ENCODE assay signal across 1 cellular context in genomic region chr22:41928416-41929157, GRCh38.
TF ChIP-seq lines count a peak whose summit lies in the region.

No MANE protein-coding gene starts in this region.

TF ChIP-seq in SK-N-SH treated with all-trans-retinoic acid at 6 μM for 48 hours, 23 proteins besides CTCF, POLR2A, EP300 and RAD21:
- no peak for TF ChIP-seq ZFP30 (CRISPR knock-in tag; IDR thresholded peaks at IDR 0.05)
- TF ChIP-seq ZNF8 (CRISPR knock-in tag; IDR thresholded peaks at IDR 0.05): no peak
- no peak for TF ChIP-seq TSHZ2 (CRISPR knock-in tag; IDR thresholded peaks at IDR 0.05)
- TF ChIP-seq POU6F1 (CRISPR knock-in tag; IDR thresholded peaks at IDR 0.05; ENCODE audit: borderline replicate concordance, low read depth): no peak
- TF ChIP-seq ZFP3 (CRISPR knock-in tag; IDR thresholded peaks at IDR 0.05): no peak
- no peak for TF ChIP-seq PPARA (CRISPR knock-in tag; IDR thresholded peaks at IDR 0.05; ENCODE audit: borderline replicate concordance)
- TF ChIP-seq GLIS3 (CRISPR knock-in tag; IDR thresholded peaks at IDR 0.05): no peak
- no peak for TF ChIP-seq SNAI2 (CRISPR knock-in tag; IDR thresholded peaks at IDR 0.05)
- TF ChIP-seq PATZ1 (CRISPR knock-in tag; IDR thresholded peaks at IDR 0.05; ENCODE audit: borderline replicate concordance): no peak
- TF ChIP-seq OSR1 (CRISPR knock-in tag; IDR thresholded peaks at IDR 0.05): no peak
- no peak for TF ChIP-seq CSDC2 (CRISPR knock-in tag; IDR thresholded peaks at IDR 0.05)
- TF ChIP-seq ZC3H10 (CRISPR knock-in tag; IDR thresholded peaks at IDR 0.05): no peak
- TF ChIP-seq ZNF565 (CRISPR knock-in tag; conservative IDR thresholded peaks at IDR 0.05; ENCODE audit: low read depth): no peak
